In genomic region chr18:53117851-53118250, GRCh38 we compare ENCODE assay signal across 1 cellular context.
TF ChIP-seq lines count a peak whose summit lies in the region.

No MANE protein-coding gene starts in this region.

TF ChIP-seq in HepG2, 621 proteins besides CTCF, POLR2A, EP300 and RAD21 (continued from another document):
- TF ChIP-seq, protein P1, sequence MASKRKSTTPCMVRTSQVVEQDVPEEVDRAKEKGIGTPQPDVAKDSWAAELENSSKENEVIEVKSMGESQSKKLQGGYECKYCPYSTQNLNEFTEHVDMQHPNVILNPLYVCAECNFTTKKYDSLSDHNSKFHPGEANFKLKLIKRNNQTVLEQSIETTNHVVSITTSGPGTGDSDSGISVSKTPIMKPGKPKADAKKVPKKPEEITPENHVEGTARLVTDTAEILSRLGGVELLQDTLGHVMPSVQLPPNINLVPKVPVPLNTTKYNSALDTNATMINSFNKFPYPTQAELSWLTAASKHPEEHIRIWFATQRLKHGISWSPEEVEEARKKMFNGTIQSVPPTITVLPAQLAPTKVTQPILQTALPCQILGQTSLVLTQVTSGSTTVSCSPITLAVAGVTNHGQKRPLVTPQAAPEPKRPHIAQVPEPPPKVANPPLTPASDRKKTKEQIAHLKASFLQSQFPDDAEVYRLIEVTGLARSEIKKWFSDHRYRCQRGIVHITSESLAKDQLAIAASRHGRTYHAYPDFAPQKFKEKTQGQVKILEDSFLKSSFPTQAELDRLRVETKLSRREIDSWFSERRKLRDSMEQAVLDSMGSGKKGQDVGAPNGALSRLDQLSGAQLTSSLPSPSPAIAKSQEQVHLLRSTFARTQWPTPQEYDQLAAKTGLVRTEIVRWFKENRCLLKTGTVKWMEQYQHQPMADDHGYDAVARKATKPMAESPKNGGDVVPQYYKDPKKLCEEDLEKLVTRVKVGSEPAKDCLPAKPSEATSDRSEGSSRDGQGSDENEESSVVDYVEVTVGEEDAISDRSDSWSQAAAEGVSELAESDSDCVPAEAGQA (IDR thresholded peaks at IDR 0.05; ENCODE audit: low read depth) = no peak
- TF ChIP-seq, protein P1 (CRISPR knock-in tag; IDR thresholded peaks at IDR 0.05; ENCODE audit: borderline replicate concordance) = no peak
- TF ChIP-seq, protein P2, sequence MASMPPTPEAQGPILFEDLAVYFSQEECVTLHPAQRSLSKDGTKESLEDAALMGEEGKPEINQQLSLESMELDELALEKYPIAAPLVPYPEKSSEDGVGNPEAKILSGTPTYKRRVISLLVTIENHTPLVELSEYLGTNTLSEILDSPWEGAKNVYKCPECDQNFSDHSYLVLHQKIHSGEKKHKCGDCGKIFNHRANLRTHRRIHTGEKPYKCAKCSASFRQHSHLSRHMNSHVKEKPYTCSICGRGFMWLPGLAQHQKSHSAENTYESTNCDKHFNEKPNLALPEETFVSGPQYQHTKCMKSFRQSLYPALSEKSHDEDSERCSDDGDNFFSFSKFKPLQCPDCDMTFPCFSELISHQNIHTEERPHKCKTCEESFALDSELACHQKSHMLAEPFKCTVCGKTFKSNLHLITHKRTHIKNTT (CRISPR knock-in tag; IDR thresholded peaks at IDR 0.05) = no peak
